Comparison of ENCODE assay signal across 9 cellular contexts in the genomic region with DNA sequence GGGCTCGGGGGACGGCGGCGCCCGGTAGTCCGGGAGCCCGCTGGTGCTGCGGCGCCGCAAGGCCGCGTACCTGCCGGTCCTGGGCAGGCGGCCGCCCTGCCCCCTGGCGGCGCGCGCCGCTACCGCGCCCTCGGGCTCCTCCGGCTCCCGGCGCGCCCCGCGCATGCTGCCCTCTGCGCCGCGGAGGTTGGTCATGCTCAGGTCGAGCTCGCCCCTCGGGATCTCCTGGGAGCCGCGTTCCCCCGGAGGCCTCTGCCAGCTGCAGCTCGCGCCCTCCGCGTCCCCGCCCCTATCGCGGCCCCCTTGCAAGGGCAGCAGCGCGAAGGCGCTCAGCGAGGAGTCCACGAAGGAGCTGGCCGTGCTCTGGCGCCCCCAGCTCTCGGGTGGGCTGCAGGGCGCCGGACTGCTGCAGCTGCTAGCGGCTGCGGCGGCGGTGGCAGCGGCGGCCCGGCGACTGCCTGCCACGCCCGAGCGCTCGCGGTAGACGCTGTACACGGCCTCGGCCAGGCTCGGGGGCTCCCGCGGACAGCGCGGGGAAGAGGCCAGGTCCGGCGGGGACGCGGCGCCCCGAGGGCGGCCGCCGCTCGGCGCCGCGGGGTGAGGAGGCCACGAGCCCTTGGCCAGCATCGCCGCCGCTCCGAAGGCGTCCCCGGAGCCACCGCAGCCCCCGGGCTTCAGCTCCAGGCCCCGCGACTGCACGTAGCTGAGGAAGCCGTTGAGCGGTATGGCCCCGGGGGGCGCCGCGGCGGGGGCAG. TPM values are rescaled to one million over a fixed set of nuclear protein-coding genes. Genes with fewer than 3 reads are reported as not detected.
A peak's percentile ranks its signal among the peaks of the same experiment; 100 is the strongest.
DNase-seq lines count a peak whose midpoint lies in the region; ATAC-seq and TF ChIP-seq lines count a peak whose summit lies in the region.
"Had no signal": no experiment of that assay in that cellular context is flagged by ENCODE, and none has a peak within 500 bp of the region (broad histone marks: within the 10 kb centered on the region; RNA-seq: fewer than 3 reads in every experiment).

No MANE protein-coding gene starts in this region.

- peaks cover 46% of the 10 kb centered on the region for H3K27me3 Mint-ChIP-seq in activated CD4-positive, alpha-beta T cell treated with anti-CD3 and anti-CD28 coated beads for 36 hours
- H3K27me3 Mint-ChIP-seq in activated B cell treated with CpG ODN at 0.5 μM for 24 hours, result peaks cover 44% of the 10 kb centered on the region
- H3K27me3 Mint-ChIP-seq in activated T-helper 2 cell treated with anti-CD3 and anti-CD28 coated beads, Interferon-gamma antibody, Interleukin-2, Interleukin-4, amounts not matched to agents 10 μg/mL and 5 μg/mL and 100 μg/mL, durations not matched to agents 14 hours and 24 hours and 36 hours (ENCODE audit: low read depth), result peaks cover 58% of the 10 kb centered on the region

- H3K36me3 ChIP-seq in ovary, result no peaks in the 10 kb centered on the region

- no peaks in the 10 kb centered on the region for H3K9me3 Mint-ChIP-seq in activated CD4-positive, alpha-beta T cell treated with anti-CD3 and anti-CD28 coated beads for 36 hours (ENCODE audit: low read depth)
- H3K9me3 Mint-ChIP-seq in activated B cell treated with CpG ODN at 0.5 μM for 24 hours, result no peaks in the 10 kb centered on the region
- H3K9me3 Mint-ChIP-seq in activated T-helper 2 cell treated with anti-CD3 and anti-CD28 coated beads, Interferon-gamma antibody, Interleukin-2, Interleukin-4, amounts not matched to agents 10 μg/mL and 5 μg/mL and 100 μg/mL, durations not matched to agents 14 hours and 24 hours and 36 hours, result no peaks in the 10 kb centered on the region

- 1 to 2% (median 1%) methylated on average over 43 to 108 of the region's 108 CpGs for WGBS in ovary, 3 donors

- H3K4me3 Mint-ChIP-seq in activated CD4-positive, alpha-beta T cell treated with anti-CD3 and anti-CD28 coated beads for 36 hours, result no peak overlapping the region
- H3K4me3 Mint-ChIP-seq in activated B cell treated with CpG ODN at 0.5 μM for 24 hours, result no peak overlapping the region
- H3K4me3 Mint-ChIP-seq in activated T-helper 2 cell treated with anti-CD3 and anti-CD28 coated beads, Interferon-gamma antibody, Interleukin-2, Interleukin-4, amounts not matched to agents 10 μg/mL and 5 μg/mL and 100 μg/mL, durations not matched to agents 14 hours and 24 hours and 36 hours (ENCODE audit: low read depth), result no peak overlapping the region

- peaks cover 9% of the 10 kb centered on the region for H3K4me1 Mint-ChIP-seq in activated CD4-positive, alpha-beta T cell treated with anti-CD3 and anti-CD28 coated beads for 36 hours
- H3K4me1 Mint-ChIP-seq in activated B cell treated with CpG ODN at 0.5 μM for 24 hours, result peaks cover 14% of the 10 kb centered on the region
- peaks cover 2% of the 10 kb centered on the region for H3K4me1 Mint-ChIP-seq in activated T-helper 2 cell treated with anti-CD3 and anti-CD28 coated beads, Interferon-gamma antibody, Interleukin-2, Interleukin-4, amounts not matched to agents 10 μg/mL and 5 μg/mL and 100 μg/mL, durations not matched to agents 14 hours and 24 hours and 36 hours (ENCODE audit: low read depth)

- H3K4me3 ChIP-seq in ovary, result peak overlapping the region; percentile 17

- POLR2A ChIA-PET in activated CD4-positive, alpha-beta T cell treated with anti-CD3 and anti-CD28 coated beads for 36 hours (lab: Charles Lee), result no interaction called here
- POLR2A ChIA-PET in activated B cell treated with CpG ODN at 0.5 μM for 24 hours (lab: Charles Lee), result no interaction called here

- TF ChIP-seq POLR2A in ovary (IDR thresholded peaks at IDR 0.05), result no peak

- no peak for TF ChIP-seq EP300 in ovary (IDR thresholded peaks at IDR 0.05)

- DNase-seq in activated CD4-positive, alpha-beta T cell treated with anti-CD3 and anti-CD28 coated beads for 36 hours, result peak; percentile 66
- DNase-seq in activated CD4-positive, alpha-beta T cell treated with anti-CD3 and anti-CD28 coated beads, Interleukin-2, amount 50 U/mL, for 4 hours, result no peak
- DNase-seq in activated B cell treated with CpG ODN at 0.5 μM for 24 hours, result peak; percentile 24
- DNase-seq in foreskin keratinocyte, result no peak
- peak; percentile 35 to 70 (median 55) for DNase-seq in ovary
- no peak for DNase-seq in T1000 (lab: John Stamatoyannopoulos, UW)
- no peak for DNase-seq in activated T-helper 2 cell treated with anti-CD3 and anti-CD28 coated beads, Interferon-gamma antibody, Interleukin-2, Interleukin-4, amounts not matched to agents 10 μg/mL and 5 μg/mL and 100 μg/mL, durations not matched to agents 14 hours and 24 hours and 36 hours (ENCODE audit: low spot score)

- no peaks in the 10 kb centered on the region for H3K36me3 Mint-ChIP-seq in activated CD4-positive, alpha-beta T cell treated with anti-CD3 and anti-CD28 coated beads for 36 hours (ENCODE audit: low read depth)
- no peaks in the 10 kb centered on the region for H3K36me3 Mint-ChIP-seq in activated B cell treated with CpG ODN at 0.5 μM for 24 hours (ENCODE audit: low read depth)
- no peaks in the 10 kb centered on the region for H3K36me3 Mint-ChIP-seq in activated T-helper 2 cell treated with anti-CD3 and anti-CD28 coated beads, Interferon-gamma antibody, Interleukin-2, Interleukin-4, amounts not matched to agents 10 μg/mL and 5 μg/mL and 100 μg/mL, durations not matched to agents 14 hours and 24 hours and 36 hours (ENCODE audit: low read depth)

- CTCF ChIA-PET in activated CD4-positive, alpha-beta T cell treated with anti-CD3 and anti-CD28 coated beads for 36 hours (lab: Charles Lee), result interaction anchor here (0.6 to 1.7 kb wide), 7 partner anchors 10 to 85 kb away, joined by 3 to 5 read pairs (median 3); no protein-coding TSS in a partner anchor
- CTCF ChIA-PET in activated B cell treated with CpG ODN at 0.5 μM for 24 hours (lab: Charles Lee), result interaction anchor here (0.8 to 1.5 kb wide), 3 partner anchors 11 to 22 kb away, joined by 3 read pairs; no protein-coding TSS in a partner anchor

- TF ChIP-seq CTCF in activated B cell treated with CpG ODN at 0.5 μM for 24 hours (IDR thresholded peaks at IDR 0.05) (no peak), foreskin keratinocyte (conservative IDR thresholded peaks at IDR 0.05) (peak; percentile 65), ovary (IDR thresholded peaks at IDR 0.05) (peak; percentile 10 to 61 (median 52))

- H3K27ac Mint-ChIP-seq in activated CD4-positive, alpha-beta T cell treated with anti-CD3 and anti-CD28 coated beads for 36 hours, result no peak overlapping the region
- no peak overlapping the region for H3K27ac Mint-ChIP-seq in activated B cell treated with CpG ODN at 0.5 μM for 24 hours
- no peak overlapping the region for H3K27ac Mint-ChIP-seq in activated T-helper 2 cell treated with anti-CD3 and anti-CD28 coated beads, Interferon-gamma antibody, Interleukin-2, Interleukin-4, amounts not matched to agents 10 μg/mL and 5 μg/mL and 100 μg/mL, durations not matched to agents 14 hours and 24 hours and 36 hours

- no peaks in the 10 kb centered on the region for H3K4me1 ChIP-seq in foreskin keratinocyte
- H3K4me1 ChIP-seq in ovary (ENCODE audit: insufficient read depth), result peaks cover 2% of the 10 kb centered on the region

- ATAC-seq in activated CD4-positive, alpha-beta T cell treated with anti-CD3 and anti-CD28 coated beads for 36 hours, result peak; percentile 92
- peak; percentile 73 for ATAC-seq in HG03025 (IDR thresholded peaks at IDR 0.05; ENCODE audit: low FRiP score, unreplicated experiment)
- peak; percentile 75 for ATAC-seq in activated B cell treated with CpG ODN at 0.5 μM for 24 hours (ENCODE audit: low read depth)
- peak; percentile 92 for ATAC-seq in foreskin keratinocyte

- H3K27ac ChIP-seq in foreskin keratinocyte (no peak overlapping the region), ovary (no peak overlapping the region)
- H3K27ac ChIP-seq: C4-2B had no signal

- H3K27me3 ChIP-seq in foreskin keratinocyte (peaks cover 93% of the 10 kb centered on the region), ovary (no peaks in the 10 kb centered on the region)

- intact Hi-C loops in activated CD4-positive, alpha-beta T cell treated with anti-CD3 and anti-CD28 coated beads for 36 hours (cut with DNase I, micrococcal nuclease), result loop anchor here in 1 of 2 experiments (2.0 to 10.0 kb wide), 3 partner anchors 290 to 818 kb away; partner anchors contain the start of gene L3MBTL4
- intact Hi-C loops in activated B cell treated with CpG ODN at 0.5 μM for 24 hours (cut with micrococcal nuclease), result loop anchor here (1.0 to 10.0 kb wide), 2 partner anchors 114 to 817 kb away; no protein-coding TSS in a partner anchor
- intact Hi-C loops in ovary (cut with DNase I), result loop anchor here in 1 of 4 donors (10.0 kb wide), 1 partner anchor 844 kb away; no protein-coding TSS in a partner anchor
- intact Hi-C loops in activated T-helper 2 cell treated with anti-CD3 and anti-CD28 coated beads, Interferon-gamma antibody, Interleukin-2, Interleukin-4, amounts not matched to agents 10 μg/mL and 5 μg/mL and 100 μg/mL, durations not matched to agents 14 hours and 24 hours and 36 hours (cut with micrococcal nuclease), result loop anchor here (5.0 to 10.0 kb wide), 3 partner anchors 112 to 346 kb away; partner anchors contain the start of gene EPB41L3

- no peaks in the 10 kb centered on the region for H3K9me3 ChIP-seq in ovary

RNA-seq across cellular contexts. Expression of gene TMEM200C, which starts 4.5 kb away (rescaled TPM):
- total RNA-seq in activated CD4-positive, alpha-beta T cell treated with anti-CD3 and anti-CD28 coated beads for 36 hours, result not detected
- not detected in 2 replicates for total RNA-seq in activated B cell treated with CpG ODN at 0.5 μM for 24 hours
- total RNA-seq in foreskin keratinocyte, result 0.14 TPM in 1 of 2 replicates, not detected in the other
- polyA plus RNA-seq in foreskin keratinocyte, result 0.02 TPM in 1 of 2 replicates, not detected in the other
- total RNA-seq in ovary, result 1 to 10 TPM in 4 of 7 donors, under 1 TPM in 3; 0.32 to 7.4 (median 1.1) TPM
- polyA plus RNA-seq in ovary, result under 1 TPM; 0.15 to 0.22 TPM
- 0.02 TPM in 1 of 2 replicates, not detected in the other for total RNA-seq in activated T-helper 2 cell treated with anti-CD3 and anti-CD28 coated beads, Interferon-gamma antibody, Interleukin-2, Interleukin-4, amounts not matched to agents 10 μg/mL and 5 μg/mL and 100 μg/mL, durations not matched to agents 14 hours and 24 hours and 36 hours

Comparison
In these comparisons a context has a peak if more than half of its experiments do, and no peak if none do; other contexts are left out.
1. DNase-seq: peak in activated CD4-positive, alpha-beta T cell treated with anti-CD3 and anti-CD28 coated beads for 36 hours (single experiment), activated B cell treated with CpG ODN at 0.5 μM for 24 hours (single experiment) and ovary (5 of 5); none in activated CD4-positive, alpha-beta T cell treated with anti-CD3 and anti-CD28 coated beads, Interleukin-2, amount 50 U/mL, for 4 hours (0 of 2), foreskin keratinocyte (0 of 2), T1000 (single experiment) and activated T-helper 2 cell treated with anti-CD3 and anti-CD28 coated beads, Interferon-gamma antibody, Interleukin-2, Interleukin-4, amounts not matched to agents 10 μg/mL and 5 μg/mL and 100 μg/mL, durations not matched to agents 14 hours and 24 hours and 36 hours (single experiment).
2. Peak in every context shown above with its lines, with median percentiles within 50 percentile points of each other: ATAC-seq.